19 cellular contexts compared by ENCODE assay signal in the genomic region with DNA sequence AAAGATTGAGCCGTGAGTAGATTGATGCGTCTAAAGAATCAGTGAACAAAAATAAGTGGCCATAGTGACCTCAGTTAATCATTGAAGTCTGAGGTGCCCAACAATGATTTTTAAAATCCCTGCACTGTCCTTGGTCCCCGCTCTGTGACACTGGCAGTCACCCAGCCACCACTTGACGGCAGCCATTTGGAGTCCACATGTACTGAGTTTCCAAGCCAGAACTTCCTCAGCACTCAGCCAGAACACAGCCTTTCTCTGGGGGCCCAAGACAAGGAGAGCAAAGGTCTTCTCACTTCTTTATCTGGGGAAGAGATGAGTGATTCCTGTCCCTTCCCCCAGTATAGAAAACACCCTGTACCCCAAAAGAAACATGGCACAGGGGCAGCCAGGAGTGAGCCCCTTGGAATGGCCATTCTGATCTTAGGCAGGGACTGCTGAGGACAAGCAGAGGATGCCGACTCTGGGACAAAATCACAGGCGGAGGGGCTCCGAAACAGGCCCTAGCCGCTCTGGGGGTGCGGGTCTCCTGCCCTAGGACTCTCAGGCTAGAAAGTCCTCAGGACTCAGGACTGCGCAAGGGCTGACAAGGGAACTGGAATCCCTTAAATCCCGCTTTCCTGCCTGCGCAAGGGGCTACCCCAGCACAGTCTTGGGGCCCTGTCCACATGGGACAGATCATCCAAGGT. TPM values are rescaled to one million over a fixed set of nuclear protein-coding genes. Genes with fewer than 3 reads are reported as not detected.
A peak's percentile ranks its signal among the peaks of the same experiment; 100 is the strongest.
DNase-seq lines count a peak whose midpoint lies in the region; ATAC-seq and TF ChIP-seq lines count a peak whose summit lies in the region.
"Had no signal": no experiment of that assay in that cellular context is flagged by ENCODE, and none has a peak within 500 bp of the region (broad histone marks: within the 10 kb centered on the region; RNA-seq: fewer than 3 reads in every experiment).

No MANE protein-coding gene starts in this region.

- H3K4me1 Mint-ChIP-seq in activated naive CD8-positive, alpha-beta T cell treated with anti-CD3 and anti-CD28 coated beads, Interleukin-2, amount 10 ng/mL, durations not matched to agents 7 days and 5 days = peaks cover 9% of the 10 kb centered on the region
- peaks cover 3% of the 10 kb centered on the region for H3K4me1 Mint-ChIP-seq in activated naive CD8-positive, alpha-beta T cell treated with anti-CD3 and anti-CD28 coated beads, Interleukin-2, amount 50 U/mL, for 24 hours

- H3K9me3 ChIP-seq in esophagus (ENCODE audit: control insufficient read depth in 2 of 2, insufficient read depth in 1 of 2, low read depth in 1 of 2, low read length in 1 of 2) (no peaks in the 10 kb centered on the region), mucosa of descending colon (no peaks in the 10 kb centered on the region)

- H3K4me1 ChIP-seq in esophagus (ENCODE audit: control insufficient read depth in 2 of 2, insufficient read depth in 2 of 2, low read length in 1 of 2) (peaks cover 13 to 39% of the 10 kb centered on the region in 2 donors), mucosa of descending colon (ENCODE audit: low read depth) (peaks cover 14% of the 10 kb centered on the region)

- H3K27ac Mint-ChIP-seq in activated naive CD8-positive, alpha-beta T cell treated with anti-CD3 and anti-CD28 coated beads, Interleukin-2, amount 10 ng/mL, durations not matched to agents 7 days and 5 days = no peak overlapping the region
- no peak overlapping the region for H3K27ac Mint-ChIP-seq in activated naive CD8-positive, alpha-beta T cell treated with anti-CD3 and anti-CD28 coated beads, Interleukin-2, amount 50 U/mL, for 24 hours
- H3K27ac Mint-ChIP-seq: activated CD4-positive, alpha-beta memory T cell treated with anti-CD3 and anti-CD28 coated beads, Interleukin-2, amount 10 ng/mL, durations not matched to agents 7 days and 5 days had no signal

- no peaks in the 10 kb centered on the region for H3K9me3 Mint-ChIP-seq in activated naive CD8-positive, alpha-beta T cell treated with anti-CD3 and anti-CD28 coated beads, Interleukin-2, amount 10 ng/mL, durations not matched to agents 7 days and 5 days
- H3K9me3 Mint-ChIP-seq in activated naive CD8-positive, alpha-beta T cell treated with anti-CD3 and anti-CD28 coated beads, Interleukin-2, amount 50 U/mL, for 24 hours = no peaks in the 10 kb centered on the region
- H3K9me3 Mint-ChIP-seq: activated CD4-positive, alpha-beta memory T cell treated with anti-CD3 and anti-CD28 coated beads, Interleukin-2, amount 10 ng/mL, durations not matched to agents 7 days and 5 days had no signal

- no peaks in the 10 kb centered on the region for H3K27me3 ChIP-seq in esophagus (ENCODE audit: control insufficient read depth in 1 of 2, insufficient read depth in 2 of 2, low read length in 2 of 2)

- H3K36me3 Mint-ChIP-seq in activated naive CD8-positive, alpha-beta T cell treated with anti-CD3 and anti-CD28 coated beads, Interleukin-2, amount 10 ng/mL, durations not matched to agents 7 days and 5 days = no peaks in the 10 kb centered on the region
- H3K36me3 Mint-ChIP-seq in activated naive CD8-positive, alpha-beta T cell treated with anti-CD3 and anti-CD28 coated beads, Interleukin-2, amount 50 U/mL, for 24 hours (ENCODE audit: low read depth) = no peaks in the 10 kb centered on the region

- H3K4me3 ChIP-seq in esophagus (ENCODE audit: low read depth in 1 of 2, low read length in 2 of 2) (no peak overlapping the region), mucosa of descending colon (no peak overlapping the region)

- DNase-seq in activated naive CD8-positive, alpha-beta T cell treated with anti-CD3 and anti-CD28 coated beads, Interleukin-2, amount 10 ng/mL, durations not matched to agents 7 days and 5 days = no peak
- no peak for DNase-seq in activated naive CD8-positive, alpha-beta T cell treated with anti-CD3 and anti-CD28 coated beads, Interleukin-2, amount 50 U/mL, for 24 hours
- DNase-seq in mucosa of descending colon = peak in 2 of 3 donors; percentile 10 to 31
- DNase-seq in activated CD4-positive, CD25-positive, alpha-beta regulatory T cell (lab: John Stamatoyannopoulos, UW) = no peak
- DNase-seq in NCI-H1694 (lab: John Stamatoyannopoulos, UW) = no peak
- DNase-seq: activated CD4-positive, alpha-beta memory T cell treated with anti-CD3 and anti-CD28 coated beads, Interleukin-2, amount 10 ng/mL, durations not matched to agents 7 days and 5 days; foreskin fibroblast; NCI-H1092; NCI-H446 treated with DMSO at 0.1 percent for 48 hours; stimulated activated CD8-positive, alpha-beta memory T cell treated with anti-CD3 and anti-CD28 coated beads, Interleukin-4, amount 100 ng/mL, for 48 hours; T1000 had no signal

- peak overlapping the region; percentile 36 for H3K4me3 Mint-ChIP-seq in activated naive CD8-positive, alpha-beta T cell treated with anti-CD3 and anti-CD28 coated beads, Interleukin-2, amount 10 ng/mL, durations not matched to agents 7 days and 5 days
- no peak overlapping the region for H3K4me3 Mint-ChIP-seq in activated naive CD8-positive, alpha-beta T cell treated with anti-CD3 and anti-CD28 coated beads, Interleukin-2, amount 50 U/mL, for 24 hours
- H3K4me3 Mint-ChIP-seq: activated CD4-positive, alpha-beta memory T cell treated with anti-CD3 and anti-CD28 coated beads, Interleukin-2, amount 10 ng/mL, durations not matched to agents 7 days and 5 days had no signal

- no peak for TF ChIP-seq CTCF in mucosa of descending colon (IDR thresholded peaks at IDR 0.05)

- 90 to 91% methylated on average over 12 of the region's 12 CpGs for WGBS in esophagus, 2 donors

- ATAC-seq in activated naive CD8-positive, alpha-beta T cell treated with anti-CD3 and anti-CD28 coated beads, Interleukin-2, amount 10 ng/mL, durations not matched to agents 7 days and 5 days (ENCODE audit: low read depth) = no peak
- ATAC-seq in activated naive CD8-positive, alpha-beta T cell treated with anti-CD3 and anti-CD28 coated beads, Interleukin-2, amount 50 U/mL, for 24 hours = no peak
- ATAC-seq in mucosa of descending colon (no peak), HG03469 (IDR thresholded peaks at IDR 0.05; ENCODE audit: unreplicated experiment) (no peak), GM19395 (IDR thresholded peaks at IDR 0.05; ENCODE audit: unreplicated experiment) (no peak)
- ATAC-seq: Panc1 had no signal

- peak overlapping the region; percentile 31 to 71 for H3K27ac ChIP-seq in esophagus (ENCODE audit: low read depth in 2 of 2, low read length in 1 of 2)

- intact Hi-C loops in mucosa of descending colon (cut with DNase I, micrococcal nuclease) = no loop called here

- H3K36me3 ChIP-seq in esophagus (ENCODE audit: control insufficient read depth in 2 of 2, insufficient read depth in 2 of 2, low read length in 1 of 2) = no peaks in the 10 kb centered on the region
- no peaks in the 10 kb centered on the region for H3K36me3 ChIP-seq in mucosa of descending colon (ENCODE audit: low read depth)

- POLR2A ChIA-PET in activated naive CD8-positive, alpha-beta T cell treated with anti-CD3 and anti-CD28 coated beads, Interleukin-2, amount 10 ng/mL, durations not matched to agents 7 days and 5 days (lab: Charles Lee) = no interaction called here

- peaks cover 39% of the 10 kb centered on the region for H3K27me3 Mint-ChIP-seq in activated naive CD8-positive, alpha-beta T cell treated with anti-CD3 and anti-CD28 coated beads, Interleukin-2, amount 10 ng/mL, durations not matched to agents 7 days and 5 days
- H3K27me3 Mint-ChIP-seq in activated naive CD8-positive, alpha-beta T cell treated with anti-CD3 and anti-CD28 coated beads, Interleukin-2, amount 50 U/mL, for 24 hours = peaks cover 33% of the 10 kb centered on the region

RNA-seq across cellular contexts. Expression of gene PAK6, which starts 12.7 kb away (rescaled TPM):
- total RNA-seq in activated naive CD8-positive, alpha-beta T cell treated with anti-CD3 and anti-CD28 coated beads, Interleukin-2, amount 10 ng/mL, durations not matched to agents 7 days and 5 days = 1 to 10 TPM in 1 of 2 experiments, under 1 TPM in 1; 0.91 to 1.3 TPM
- 10 to 100 TPM; 14.7 to 16.6 TPM for polyA plus RNA-seq in esophagus
- 1 to 10 TPM in 2 of 3 donors, under 1 TPM in 1; 0.98 to 3.1 (median 2.7) TPM for total RNA-seq in mucosa of descending colon
- total RNA-seq: dermis microvascular lymphatic vessel endothelial cell, H4 had no signal

RNA-seq across cellular contexts. Expression of gene ANKRD63, which starts 31.3 kb away (rescaled TPM):
- total RNA-seq in activated naive CD8-positive, alpha-beta T cell treated with anti-CD3 and anti-CD28 coated beads, Interleukin-2, amount 10 ng/mL, durations not matched to agents 7 days and 5 days = under 1 TPM in 1 of 2 experiments, not detected in 1; 0.26 TPM
- polyA plus RNA-seq in esophagus = not detected
- under 1 TPM in 1 of 3 donors, not detected in 2; 0.25 TPM for total RNA-seq in mucosa of descending colon
- total RNA-seq: activated CD4-positive, alpha-beta memory T cell treated with anti-CD3 and anti-CD28 coated beads, Interleukin-2, amount 10 ng/mL, durations not matched to agents 7 days and 5 days; dermis microvascular lymphatic vessel endothelial cell; HT1080; lung had no signal
- polyA plus RNA-seq: lung had no signal

RNA-seq across cellular contexts. Expression of gene PLCB2, which starts 56.1 kb away (rescaled TPM):
- 100 to 1,000 TPM; 173 to 174 TPM for total RNA-seq in activated naive CD8-positive, alpha-beta T cell treated with anti-CD3 and anti-CD28 coated beads, Interleukin-2, amount 10 ng/mL, durations not matched to agents 7 days and 5 days
- 1 to 10 TPM; 5.3 to 7.3 TPM for polyA plus RNA-seq in esophagus
- 10 to 100 TPM in 2 of 3 donors, 1 to 10 TPM in 1; 9.9 to 21.8 (median 17.4) TPM for total RNA-seq in mucosa of descending colon
- total RNA-seq: dermis microvascular lymphatic vessel endothelial cell had no signal

Comparison
In these comparisons a context has a peak if more than half of its experiments do, and no peak if none do; other contexts are left out.
1. DNase-seq: peak in mucosa of descending colon (2 of 3); none in activated naive CD8-positive, alpha-beta T cell treated with anti-CD3 and anti-CD28 coated beads, Interleukin-2, amount 10 ng/mL, durations not matched to agents 7 days and 5 days (single experiment), activated naive CD8-positive, alpha-beta T cell treated with anti-CD3 and anti-CD28 coated beads, Interleukin-2, amount 50 U/mL, for 24 hours (single experiment), activated CD4-positive, CD25-positive, alpha-beta regulatory T cell (0 of 4) and NCI-H1694 (single experiment).
2. RNA of gene PLCB2, which starts 56.1 kb away (total RNA-seq): 173 to 174 TPM in activated naive CD8-positive, alpha-beta T cell treated with anti-CD3 and anti-CD28 coated beads, Interleukin-2, amount 10 ng/mL, durations not matched to agents 7 days and 5 days; 9.9 to 21.8 TPM in mucosa of descending colon; every median in the first group is over 4 times any median in the second.